ENCODE assay signal across 16 cellular contexts in genomic region chr10:124180947-124181549, GRCh38.
DNase-seq lines count a peak whose midpoint lies in the region; ATAC-seq and TF ChIP-seq lines count a peak whose summit lies in the region.
"Had no signal": no experiment of that assay in that cellular context is flagged by ENCODE, and none has a peak within 500 bp of the region (broad histone marks: within the 10 kb centered on the region; RNA-seq: fewer than 3 reads in every experiment).

No MANE protein-coding gene starts in this region.

- no peak overlapping the region for H3K4me3 ChIP-seq in upper lobe of left lung
- H3K4me3 ChIP-seq: BLaER1, mucosa of descending colon had no signal

- TF ChIP-seq POLR2A in GM18505 (IDR thresholded peaks at IDR 0.05; ENCODE audit: borderline replicate concordance, extremely low read depth, insufficient read depth, insufficient read length) (no peak), upper lobe of left lung (IDR thresholded peaks at IDR 0.05) (no peak)

- no peak for TF ChIP-seq CTCF in upper lobe of left lung (IDR thresholded peaks at IDR 0.05)

- no peaks in the 10 kb centered on the region for H3K9me3 ChIP-seq in upper lobe of left lung
- H3K9me3 ChIP-seq: BLaER1, mucosa of descending colon had no signal

- no peaks in the 10 kb centered on the region for H3K36me3 ChIP-seq in upper lobe of left lung
- H3K36me3 ChIP-seq: BLaER1 had no signal

- peak; percentile 43 for DNase-seq in Caki2 (ENCODE audit: low read depth)
- peak; percentile 79 for DNase-seq in astrocyte of the hippocampus (ENCODE audit: low read depth, low spot score)
- peak; percentile 47 for DNase-seq in kidney glomerular epithelial cell (lab: John Stamatoyannopoulos, UW)
- no peak for DNase-seq in upper lobe of left lung
- no peak for DNase-seq in activated naive CD4-positive, alpha-beta T cell (lab: John Stamatoyannopoulos, UW)
- DNase-seq: activated CD8-positive, alpha-beta memory T cell treated with anti-CD3 and anti-CD28 coated beads, Interleukin-2, amount 50 U/mL, for 4 hours; caudate nucleus; NCI-H187 treated with DMSO at 0.1 percent for 48 hours; SIG-M5; stimulated activated CD4-positive, alpha-beta T cell treated with anti-CD3 and anti-CD28 coated beads, Interleukin-2, amount 100 ng/mL, for 48 hours; stimulated activated naive CD4-positive, alpha-beta T cell had no signal

- peak; percentile 57 for ATAC-seq in GM21381 (IDR thresholded peaks at IDR 0.05; ENCODE audit: unreplicated experiment)
- no peak for ATAC-seq in GM18505 (IDR thresholded peaks at IDR 0.05; ENCODE audit: unreplicated experiment)
- no peak for ATAC-seq in HG03175 (IDR thresholded peaks at IDR 0.05; ENCODE audit: unreplicated experiment)
- ATAC-seq in upper lobe of left lung (ENCODE audit: low FRiP score in 2 of 2), result no peak
- ATAC-seq: mucosa of descending colon had no signal

- 92 to 96% methylated on average over 10 of the region's 10 CpGs for WGBS in upper lobe of left lung, 2 donors

- no peak for TF ChIP-seq EP300 in upper lobe of left lung (IDR thresholded peaks at IDR 0.05)

- no peaks in the 10 kb centered on the region for H3K27me3 ChIP-seq in upper lobe of left lung
- H3K27me3 ChIP-seq: BLaER1 had no signal

- no peak overlapping the region for H3K27ac ChIP-seq in upper lobe of left lung
- H3K27ac ChIP-seq: BLaER1 had no signal

- in situ Hi-C loops in Caki2 (cut with HindIII; ENCODE audit: low pct_unique_long_range_greater_than_20kb, low sequenced_read_pairs), result no loop called here

- H3K4me1 ChIP-seq in upper lobe of left lung, result no peaks in the 10 kb centered on the region

Comparison
In these comparisons a context has a peak if more than half of its experiments do, and no peak if none do; other contexts are left out.
1. DNase-seq: peak in Caki2 (single experiment), astrocyte of the hippocampus (single experiment) and kidney glomerular epithelial cell (single experiment); none in upper lobe of left lung (0 of 2) and activated naive CD4-positive, alpha-beta T cell (0 of 4).